13 cellular contexts compared by ENCODE assay signal in the genomic region with DNA sequence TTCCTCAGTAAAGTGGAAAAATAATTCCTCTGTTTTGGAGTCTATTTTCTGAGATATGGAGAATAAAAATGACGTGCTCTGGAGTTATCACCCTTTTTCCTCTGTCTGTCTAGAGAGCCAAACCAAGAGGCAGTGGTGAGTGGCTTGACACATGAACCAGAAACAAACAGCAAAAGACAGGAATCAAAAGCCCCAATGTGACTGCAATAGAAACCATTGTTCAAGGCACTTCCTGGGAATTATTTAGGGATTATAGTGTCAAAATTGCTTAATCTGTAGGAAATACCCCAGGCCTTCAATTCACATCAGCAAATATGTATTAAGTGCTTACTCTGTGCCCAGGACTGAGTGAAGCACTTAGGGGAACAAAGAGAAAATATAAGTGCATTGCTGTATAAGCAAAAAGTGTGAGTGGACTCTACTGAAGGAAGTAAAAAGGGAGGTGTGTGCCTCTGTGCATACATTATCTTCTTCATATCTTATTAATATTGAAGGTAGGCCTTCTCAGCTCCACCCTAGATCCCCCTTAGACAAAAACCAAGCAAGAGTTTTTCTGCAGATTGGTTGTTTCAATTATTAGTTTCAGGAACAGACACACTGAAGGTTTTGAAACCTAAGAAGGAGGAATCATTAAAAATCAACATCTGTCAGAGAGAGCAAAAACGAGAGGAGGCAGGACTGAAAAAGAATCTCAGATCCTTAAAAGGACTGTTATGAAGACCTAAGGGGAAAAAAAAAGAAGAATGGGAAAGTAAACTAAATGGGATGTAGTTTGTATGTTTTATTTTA.
DNase-seq lines count a peak whose midpoint lies in the region; ATAC-seq, FAIRE-seq and TF ChIP-seq lines count a peak whose summit lies in the region.
"Had no signal": no experiment of that assay in that cellular context is flagged by ENCODE, and none has a peak within 500 bp of the region (broad histone marks: within the 10 kb centered on the region; RNA-seq: fewer than 3 reads in every experiment).

No MANE protein-coding gene starts in this region.

- FAIRE-seq in GM12891 (lab: Jason Lieb, UNC) (no peak), TTC549 (lab: Jason Lieb, UNC) (peak; percentile 99)

- no peak for TF ChIP-seq POLR2A in GM12891 (IDR thresholded peaks at IDR 0.05; ENCODE audit: low read depth, low read length)

- DNase-seq in GM12891 (ENCODE audit: insufficient read length, low spot score) (no peak), myocyte (ENCODE audit: low read depth) (peak; percentile 16), RPMI8226 (no peak), epidermal melanocyte (ENCODE audit: insufficient read length, low spot score) (no peak)
- no peak for DNase-seq in activated CD4-positive, alpha-beta T cell treated with anti-CD3 and anti-CD28 coated beads, Interleukin-2, amount 50 U/mL, for 48 hours
- DNase-seq: activated CD4-positive, alpha-beta memory T cell treated with anti-CD3 and anti-CD28 coated beads, Interleukin-2, amount 10 ng/mL, durations not matched to agents 7 days and 5 days; activated naive CD4-positive, alpha-beta T cell treated with anti-CD3 and anti-CD28 coated beads for 36 hours; left cardiac atrium; stimulated activated CD4-positive, alpha-beta T cell treated with anti-CD3 and anti-CD28 coated beads, Interleukin-1b, Interleukin-23, amount 100 ng/mL, for 48 hours had no signal

- ATAC-seq in GM21723 (IDR thresholded peaks at IDR 0.05; ENCODE audit: unreplicated experiment) = peak; percentile 47
- ATAC-seq in GM18502 (IDR thresholded peaks at IDR 0.05; ENCODE audit: poor library complexity, unreplicated experiment) = no peak
- ATAC-seq: left cardiac atrium; stimulated activated effector memory CD8-positive, alpha-beta T cell treated with anti-CD3 and anti-CD28 coated beads, Interleukin-12 subunit alpha, Interleukin-12 subunit beta, amount 100 ng/mL, for 72 hours had no signal

TF ChIP-seq in GM12891, 5 proteins besides CTCF, POLR2A, EP300 and RAD21:
- TF ChIP-seq PAX5 (IDR thresholded peaks at IDR 0.05; ENCODE audit: insufficient read depth, low read length, severe bottlenecking) (no peak), POLR2AphosphoS5 (IDR thresholded peaks at IDR 0.05; ENCODE audit: low read depth, low read length) (no peak), SPI1 (IDR thresholded peaks at IDR 0.05; ENCODE audit: low read depth, low read length) (peak; percentile 38; the same call in 1 of the 2 replicates), POU2F2 (IDR thresholded peaks at IDR 0.05; ENCODE audit: low read depth, low read length) (no peak), TAF1 (IDR thresholded peaks at IDR 0.05; ENCODE audit: low read depth, low read length) (no peak)
